ENCODE assay signal across 11 cellular contexts in genomic region chr12:125185311-125185739, GRCh38. TPM values are rescaled to one million over a fixed set of nuclear protein-coding genes. Genes with fewer than 3 reads are reported as not detected.
DNase-seq lines count a peak whose midpoint lies in the region; ATAC-seq and TF ChIP-seq lines count a peak whose summit lies in the region.
"Had no signal": no experiment of that assay in that cellular context is flagged by ENCODE, and none has a peak within 500 bp of the region (broad histone marks: within the 10 kb centered on the region; RNA-seq: fewer than 3 reads in every experiment).

No MANE protein-coding gene starts in this region.

- H2BK20ac ChIP-seq in H9 (ENCODE audit: low read depth, low read length, poor library complexity, severe bottlenecking) = no peak overlapping the region

- no peak overlapping the region for H2BK120ac ChIP-seq in H9 (ENCODE audit: low read depth, low read length, poor library complexity, severe bottlenecking)

- no peak overlapping the region for H3K18ac ChIP-seq in H9 (ENCODE audit: insufficient read length, low read depth, low read length)

- H2BK15ac ChIP-seq in H9 (ENCODE audit: low read depth, low read length) = no peak overlapping the region

- no peaks in the 10 kb centered on the region for H4K20me1 ChIP-seq in H9 (ENCODE audit: control insufficient read depth, insufficient read depth, insufficient read length)

- ATAC-seq in heart right ventricle = peak in 1 of 8 donors; percentile 9

- H3K9me3 ChIP-seq in H9 (ENCODE audit: control insufficient read depth, low read depth, low read length) (no peaks in the 10 kb centered on the region), WERI-Rb-1 (ENCODE audit: severe bottlenecking) (no peaks in the 10 kb centered on the region), heart right ventricle (no peaks in the 10 kb centered on the region)

- H2BK12ac ChIP-seq in H9 (ENCODE audit: insufficient read length, low read depth, low read length) = no peak overlapping the region

- H3K4me3 Mint-ChIP-seq in H9 = peak overlapping the region; percentile 67 to 93
- peak overlapping the region; percentile 67 for H3K4me3 Mint-ChIP-seq in osteocyte (ENCODE audit: unreplicated experiment)

- H3K27ac Mint-ChIP-seq in H9 (peak overlapping the region in 2 of 3 experiments; percentile 48 to 71; a peak in 2 of 7 replicates), osteocyte (ENCODE audit: unreplicated experiment) (no peak overlapping the region)
- H3K27ac Mint-ChIP-seq: activated naive CD4-positive, alpha-beta T cell treated with anti-CD3 and anti-CD28 coated beads, Interleukin-2, amount 50 U/mL, for 72 hours had no signal

- H3K36me3 Mint-ChIP-seq in H9 (ENCODE audit: insufficient read depth in 1 of 3, low read depth in 3 of 3) = 0 out of 7 replicates have a peak, but pooled peaks cover 0 to 1% (median 0%) of the 10 kb centered on the region in 3 experiments
- no peaks in the 10 kb centered on the region for H3K36me3 Mint-ChIP-seq in osteocyte (ENCODE audit: unreplicated experiment)
- H3K36me3 Mint-ChIP-seq: activated naive CD4-positive, alpha-beta T cell treated with anti-CD3 and anti-CD28 coated beads, Interleukin-2, amount 50 U/mL, for 72 hours had no signal

- no CpG with 5 or more reads among the region's 21 CpGs for WGBS in H9 (ENCODE audit: extremely low coverage, insufficient read length, low lambda C conversion rate)
- 7 to 13% methylated on average over 21 of the region's 21 CpGs for WGBS in heart right ventricle, 2 donors

- H3K79me2 ChIP-seq in H9 (ENCODE audit: insufficient read depth, low read length) = peaks cover 3% of the 10 kb centered on the region; the same call in 1 of the 2 replicates

- H3K79me1 ChIP-seq in H9 (ENCODE audit: insufficient read depth, low read depth, low read length, poor library complexity, severe bottlenecking) = no peaks in the 10 kb centered on the region

- H3K27me3 Mint-ChIP-seq in H9 (ENCODE audit: low read depth) (peaks cover 90% of the 10 kb centered on the region), osteocyte (ENCODE audit: unreplicated experiment) (peaks cover 40% of the 10 kb centered on the region)

- H3K36me3 ChIP-seq in WERI-Rb-1 (no peaks in the 10 kb centered on the region), heart right ventricle (no peaks in the 10 kb centered on the region)

- peak overlapping the region; percentile 68 for H3K4me2 ChIP-seq in H9 (ENCODE audit: insufficient read depth, insufficient read length, low read length)

- H2AK5ac ChIP-seq in H9 (ENCODE audit: insufficient read length, low read length) = no peak overlapping the region

- H3K14ac ChIP-seq in H9 (ENCODE audit: insufficient read depth, low read length) = no peak overlapping the region; the same call in 1 of the 2 replicates

- H3K27me3 ChIP-seq in H9 (ENCODE audit: insufficient read depth, low read length) = no peaks in the 10 kb centered on the region; the same call in 1 of the 2 replicates
- peaks cover 43% of the 10 kb centered on the region for H3K27me3 ChIP-seq in WERI-Rb-1 (ENCODE audit: insufficient read depth, low read depth, severe bottlenecking)
- H3K27me3 ChIP-seq in heart right ventricle = peaks cover 7 to 74% (median 56%) of the 10 kb centered on the region in 7 donors

- DNase-seq in H9 (peak; percentile 81), WERI-Rb-1 (peak; percentile 45), heart right ventricle (no peak), osteocyte (ENCODE audit: extremely low spot score, unreplicated experiment) (no peak), ACHN (no peak), dedifferentiated amniotic fluid mesenchymal stem cell (ENCODE audit: extremely low spot score) (no peak), hippocampal formation (lab: John Stamatoyannopoulos, UW) (no peak)
- DNase-seq in activated naive CD4-positive, alpha-beta T cell treated with anti-CD3 and anti-CD28 coated beads, Interleukin-2, amount 50 U/mL, for 16 hours = no peak
- DNase-seq: left cardiac atrium, NCI-H524 treated with DMSO at 0.1 percent for 48 hours had no signal

- no peaks in the 10 kb centered on the region; a peak in 3 of 5 replicates for H3K9me3 Mint-ChIP-seq in H9
- no peaks in the 10 kb centered on the region for H3K9me3 Mint-ChIP-seq in osteocyte (ENCODE audit: unreplicated experiment)
- H3K9me3 Mint-ChIP-seq: activated naive CD4-positive, alpha-beta T cell treated with anti-CD3 and anti-CD28 coated beads, Interleukin-2, amount 50 U/mL, for 72 hours had no signal

- peak overlapping the region; percentile 28 for H3K4me3 ChIP-seq in WERI-Rb-1 (ENCODE audit: low read depth, low read length)
- peak overlapping the region in 7 of 10 donors; percentile 12 to 43 (median 35) for H3K4me3 ChIP-seq in heart right ventricle

- no peak for TF ChIP-seq CTCF in H9 (conservative IDR thresholded peaks at IDR 0.05)
- TF ChIP-seq CTCF in WERI-Rb-1 (IDR thresholded peaks at IDR 0.05; ENCODE audit: low read depth, low read length) = no peak
- TF ChIP-seq CTCF in heart right ventricle (IDR thresholded peaks at IDR 0.05) = no peak
- no peak for TF ChIP-seq CTCF in osteocyte (IDR thresholded peaks at IDR 0.05)

- H2AFZ ChIP-seq in H9 (ENCODE audit: low read length) = no peak overlapping the region

- no peak overlapping the region for H3K23ac ChIP-seq in H9 (ENCODE audit: insufficient read length, low read depth, low read length)

- H3K4me1 Mint-ChIP-seq in H9 (peaks cover 52 to 53% of the 10 kb centered on the region in 2 experiments), osteocyte (ENCODE audit: unreplicated experiment) (peaks cover 18% of the 10 kb centered on the region)

- intact Hi-C loops in heart right ventricle (cut with DNase I) = loop anchor here in 7 of 10 donors (5.0 to 10.0 kb wide), 5 partner anchors 139 to 1689 kb away; no protein-coding TSS in a partner anchor

- H2BK5ac ChIP-seq in H9 (ENCODE audit: insufficient read length, low read length) = no peak overlapping the region

- peaks cover 20% of the 10 kb centered on the region; the same call in 1 of the 2 replicates for H3K4me1 ChIP-seq in H9 (ENCODE audit: insufficient read depth, low read length)
- H3K4me1 ChIP-seq in heart right ventricle = peaks cover 3 to 32% (median 11%) of the 10 kb centered on the region in 9 donors

- no peak overlapping the region for H3K27ac ChIP-seq in H9 (ENCODE audit: insufficient read length, low read depth, low read length)
- H3K27ac ChIP-seq in WERI-Rb-1 = no peak overlapping the region
- no peak overlapping the region for H3K27ac ChIP-seq in heart right ventricle

- no peak overlapping the region for H3K9ac ChIP-seq in H9 (ENCODE audit: extremely low read depth, insufficient read length, low read length)

- no peak overlapping the region for H3T11ph ChIP-seq in H9 (ENCODE audit: low read length)

- no peak overlapping the region for H4K5ac ChIP-seq in H9 (ENCODE audit: insufficient read length, low read depth, low read length)

- H3K23me2 ChIP-seq in H9 (ENCODE audit: insufficient read length, low read depth, low read length, poor library complexity, severe bottlenecking) = peaks cover 31% of the 10 kb centered on the region

- H3K56ac ChIP-seq in H9 (ENCODE audit: insufficient read length, low read depth, low read length) = no peak overlapping the region

- H4K8ac ChIP-seq in H9 (replicated peaks; ENCODE audit: insufficient read length, low read depth, low read length) = no peak overlapping the region

- no peak overlapping the region for H3K4ac ChIP-seq in H9 (ENCODE audit: low read depth, low read length)

- in situ Hi-C loops in ACHN (cut with HindIII; ENCODE audit: low pct_ligation_motif_present, low pct_unique_long_range_greater_than_20kb, low sequenced_read_pairs) = no loop called here

- no peak overlapping the region for H4K91ac ChIP-seq in H9 (ENCODE audit: insufficient read length, low read depth, low read length)

RNA-seq across cellular contexts. Expression of gene TMEM132B, which starts 0.9 kb away (rescaled TPM):
- total RNA-seq in H9 (2021) (4.7 and 5.5 TPM in 2 replicates), heart right ventricle (10 to 100 TPM in 1 of 10 donors, 1 to 10 TPM in 7, under 1 TPM in 2; 0.11 to 10.7 (median 2.6) TPM), osteocyte (0.35 and 0.42 TPM in 2 replicates)
- under 1 TPM; 0.13 to 0.37 TPM for polyA plus RNA-seq in heart right ventricle
- total RNA-seq: activated naive CD4-positive, alpha-beta T cell treated with anti-CD3 and anti-CD28 coated beads, Interleukin-2, amount 50 U/mL, for 72 hours had no signal

Comparison
In these comparisons a context has a peak if more than half of its experiments do, and no peak if none do; other contexts are left out.
1. DNase-seq: peak in H9 (single experiment) and WERI-Rb-1 (single experiment); none in heart right ventricle (0 of 2), osteocyte (single experiment), ACHN (single experiment), dedifferentiated amniotic fluid mesenchymal stem cell (single experiment), activated naive CD4-positive, alpha-beta T cell treated with anti-CD3 and anti-CD28 coated beads, Interleukin-2, amount 50 U/mL, for 16 hours (single experiment) and hippocampal formation (0 of 2).